ENCODE assay signal across 8 cellular contexts in the genomic region with DNA sequence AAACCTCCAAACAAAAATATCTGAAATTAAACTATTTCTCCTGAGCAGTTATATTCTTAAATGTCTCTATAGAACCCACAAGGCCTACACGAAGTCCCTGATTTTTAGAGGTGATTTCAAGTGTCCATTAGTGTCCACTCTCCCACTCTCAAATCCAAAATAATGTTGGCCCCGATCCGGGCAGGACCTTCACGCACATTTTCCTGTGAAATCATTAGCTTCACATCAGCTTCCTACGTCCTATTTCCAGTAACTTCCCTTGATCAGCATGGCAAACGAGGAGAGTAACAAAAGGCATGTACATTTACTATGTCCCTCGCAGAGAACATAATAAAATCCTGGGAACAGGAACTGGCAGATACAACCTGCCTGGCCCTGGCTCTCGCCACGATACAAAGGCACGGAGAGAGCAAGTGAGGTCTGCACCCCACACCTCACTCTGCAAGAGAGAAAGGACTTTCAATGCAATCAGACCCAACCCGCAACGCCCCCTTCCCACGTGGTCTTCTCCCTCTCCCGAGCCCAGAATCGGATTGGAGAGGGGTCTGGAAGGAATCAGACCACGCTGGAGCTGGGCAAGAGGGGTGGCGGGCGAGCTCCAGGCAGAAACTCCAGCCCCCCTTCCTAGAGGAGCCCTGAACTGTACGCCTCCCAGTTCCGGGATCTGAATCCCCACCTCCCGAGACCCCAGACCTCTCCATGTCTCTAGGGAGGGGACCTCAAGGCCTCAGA. TPM values are rescaled to one million over a fixed set of nuclear protein-coding genes. Genes with fewer than 3 reads are reported as not detected.
DNase-seq lines count a peak whose midpoint lies in the region; ATAC-seq and TF ChIP-seq lines count a peak whose summit lies in the region.

No MANE protein-coding gene starts in this region.

- no peaks in the 10 kb centered on the region for H3K27me3 Mint-ChIP-seq in T-helper 1 cell treated with Interleukin-12 subunit alpha and Interleukin-12 subunit beta and Interleukin-4 antibody, amounts not matched to agents 30 μg/mL and 1 μg/mL, for 36 hours (ENCODE audit: low read depth)

- no peaks in the 10 kb centered on the region for H3K36me3 ChIP-seq in smooth muscle cell (ENCODE audit: low read depth)

- peak overlapping the region; percentile 81 for H3K4me3 ChIP-seq in smooth muscle cell

- peak; percentile 18 for ATAC-seq in GM21723 (IDR thresholded peaks at IDR 0.05; ENCODE audit: unreplicated experiment)

- peak overlapping the region; percentile 86 for H3K4me2 ChIP-seq in smooth muscle cell

- under 1% methylated on average over 18 of the region's 21 CpGs for WGBS in smooth muscle cell (ENCODE audit: low lambda C conversion rate)

- no peaks in the 10 kb centered on the region for H3K9me3 ChIP-seq in smooth muscle cell (replicated peaks; ENCODE audit: low read depth)

- peaks cover 36% of the 10 kb centered on the region for H4K20me1 ChIP-seq in smooth muscle cell (ENCODE audit: low read depth)

- H3K36me3 Mint-ChIP-seq in T-helper 1 cell treated with Interleukin-12 subunit alpha and Interleukin-12 subunit beta and Interleukin-4 antibody, amounts not matched to agents 30 μg/mL and 1 μg/mL, for 36 hours (ENCODE audit: low read depth): no peaks in the 10 kb centered on the region

- DNase-seq in DMS 273 treated with DMSO at 0.1 percent for 48 hours (lab: John Stamatoyannopoulos, UW) (peak; percentile 45), MV-4-11 (lab: John Stamatoyannopoulos, UW) (peak; percentile 38), inferior parietal cortex (ENCODE audit: extremely low spot score) (peak; percentile 45), smooth muscle cell (lab: John Stamatoyannopoulos, UW; ENCODE audit: unreplicated experiment) (peak; percentile 61), mesenteric fat pad (ENCODE audit: low spot score) (no peak)
- DNase-seq in central memory CD4-positive, alpha-beta T cell: peak; percentile 6

- peak overlapping the region; percentile 71 for H3K9ac ChIP-seq in smooth muscle cell (ENCODE audit: low read depth)

- peaks cover 28% of the 10 kb centered on the region for H3K4me1 ChIP-seq in smooth muscle cell (ENCODE audit: low read depth)

- peak overlapping the region; percentile 91 for H3K4me3 Mint-ChIP-seq in T-helper 1 cell treated with Interleukin-12 subunit alpha and Interleukin-12 subunit beta and Interleukin-4 antibody, amounts not matched to agents 30 μg/mL and 1 μg/mL, for 36 hours

- H3K4me1 Mint-ChIP-seq in T-helper 1 cell treated with Interleukin-12 subunit alpha and Interleukin-12 subunit beta and Interleukin-4 antibody, amounts not matched to agents 30 μg/mL and 1 μg/mL, for 36 hours (ENCODE audit: low read depth): peaks cover 28% of the 10 kb centered on the region

- no peaks in the 10 kb centered on the region for H3K27me3 ChIP-seq in smooth muscle cell (ENCODE audit: low read depth)

- peak overlapping the region; percentile 86 for H2AFZ ChIP-seq in smooth muscle cell (ENCODE audit: low read depth)

- H3K27ac ChIP-seq in smooth muscle cell (ENCODE audit: low read depth): peak overlapping the region; percentile 68

- H3F3A ChIP-seq in smooth muscle cell (ENCODE audit: low read depth): no peaks in the 10 kb centered on the region

- H3K27ac Mint-ChIP-seq in T-helper 1 cell treated with Interleukin-12 subunit alpha and Interleukin-12 subunit beta and Interleukin-4 antibody, amounts not matched to agents 30 μg/mL and 1 μg/mL, for 36 hours: peak overlapping the region; percentile 83

- H3K79me2 ChIP-seq in smooth muscle cell (ENCODE audit: low read depth): peaks cover 45% of the 10 kb centered on the region

- no peak for TF ChIP-seq CTCF in smooth muscle cell (IDR thresholded peaks at IDR 0.05; ENCODE audit: borderline replicate concordance, insufficient read depth, poor library complexity, severe bottlenecking)

- H3K9me3 Mint-ChIP-seq in T-helper 1 cell treated with Interleukin-12 subunit alpha and Interleukin-12 subunit beta and Interleukin-4 antibody, amounts not matched to agents 30 μg/mL and 1 μg/mL, for 36 hours: no peaks in the 10 kb centered on the region

RNA-seq across cellular contexts. Expression of a gene that starts 17.5 kb away (rescaled TPM):
- not detected in 2 replicates for total RNA-seq in smooth muscle cell
- not detected in 2 replicates for polyA plus RNA-seq in smooth muscle cell
- total RNA-seq in mesenteric fat pad: not detected

RNA-seq across cellular contexts. Expression of a gene that starts 48.4 kb away (rescaled TPM):
- total RNA-seq in smooth muscle cell (33.9 and 38.9 TPM in 2 replicates), mesenteric fat pad (59.1 TPM)
- polyA plus RNA-seq in smooth muscle cell: 16.4 and 21.4 TPM in 2 replicates

RNA-seq across cellular contexts. Expression of a gene that starts 48.4 kb away (rescaled TPM):
- total RNA-seq in smooth muscle cell: 10.8 and 11.8 TPM in 2 replicates
- 6.0 and 9.7 TPM in 2 replicates for polyA plus RNA-seq in smooth muscle cell
- 19.4 TPM for total RNA-seq in mesenteric fat pad
